In the genomic region with DNA sequence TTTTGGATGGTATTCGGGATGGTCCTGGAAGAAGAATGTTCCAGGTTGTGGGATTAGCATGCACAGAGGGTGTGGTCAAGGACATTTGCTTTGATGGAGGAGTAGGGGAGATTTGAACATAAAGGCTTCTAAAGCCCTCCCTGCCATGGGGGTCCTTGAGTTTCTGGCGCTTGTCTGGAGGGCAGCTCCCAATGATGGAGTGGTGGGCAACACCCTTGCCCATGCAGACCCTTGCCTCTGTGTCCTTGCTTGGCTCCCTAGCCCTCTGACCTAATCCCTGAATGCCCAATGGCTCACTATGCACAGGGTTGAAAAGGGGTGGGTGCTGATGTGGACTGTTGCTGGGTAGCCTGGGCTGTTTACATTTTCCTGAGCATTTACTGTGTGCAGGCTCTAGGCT, we compare ENCODE assay signal across 32 cellular contexts.
"Had no signal": no experiment of that assay in that cellular context is flagged by ENCODE, and none has a peak within 500 bp of the region (broad histone marks: within the 10 kb centered on the region; RNA-seq: fewer than 3 reads in every experiment).

No MANE protein-coding gene starts in this region.

- H3K4me2 ChIP-seq: PC-9 had no signal

- H2AFZ ChIP-seq: PC-9 had no signal

- H3K27me3 ChIP-seq: ascending aorta had no signal

- H3K27ac ChIP-seq: ascending aorta, PC-9, RWPE1, VCaP had no signal

- H3K27ac Mint-ChIP-seq: activated B cell treated with CpG ODN at 0.5 μM for 24 hours; activated naive CD4-positive, alpha-beta T cell treated with anti-CD3 and anti-CD28 coated beads, Interleukin-2, amount 50 U/mL, for 24 hours; activated naive CD8-positive, alpha-beta T cell treated with anti-CD3 and anti-CD28 coated beads, Interleukin-2, amount 10 ng/mL, durations not matched to agents 7 days and 5 days; activated T-cell treated with anti-CD3 and anti-CD28 coated beads, Interleukin-2, amount 50 U/mL, for 72 hours; activated T-helper 17 cell treated with anti-CD3 and anti-CD28 coated beads, Interleukin-2, amount 50 U/mL, for 72 hours had no signal

- H3K9me3 ChIP-seq: ascending aorta had no signal

- H3K4me3 ChIP-seq: ascending aorta, K562, PC-9 had no signal

- DNase-seq: activated B cell treated with CpG ODN at 0.5 μM for 24 hours; activated CD4-positive, alpha-beta T cell treated with anti-CD3 and anti-CD28 coated beads for 4 hours; activated CD4-positive, alpha-beta T cell treated with anti-CD3 and anti-CD28 coated beads, Interleukin-2, amount 50 U/mL, for 4 hours; activated CD4-positive, CD25-positive, alpha-beta regulatory T cell treated with anti-CD3 and anti-CD28 coated beads, Interleukin-2, amount 50 U/mL, for 72 hours; activated gamma-delta T cell; activated naive CD4-positive, alpha-beta T cell treated with Interleukin-2 at 50 U/mL for 16 hours; activated naive CD8-positive, alpha-beta T cell treated with anti-CD3 and anti-CD28 coated beads, Interleukin-2, amount 10 ng/mL, durations not matched to agents 7 days and 5 days; activated T-cell treated with anti-CD3 and anti-CD28 coated beads, Interleukin-2, amount 50 U/mL, for 1 hour; activated T-cell treated with anti-CD3 and anti-CD28 coated beads, Interleukin-2, amount 50 U/mL, for 72 hours; amygdala; NCI-H1092 treated with DMSO at 0.1 percent for 48 hours; NCI-H1417; NCI-H146; NCI-H187; NCI-H2029 treated with DMSO at 0.1 percent for 48 hours; NCI-H2107; NCI-H2171; NCI-H510A; NCI-H526; NCI-H748 treated with DMSO at 0.1 percent for 48 hours; PC-9; Right ventricle myocardium superior; SW 1271; T-helper 1 cell; T-helper 2 cell; T-helper 9 cell had no signal

- H3K9me3 Mint-ChIP-seq: activated naive CD4-positive, alpha-beta T cell treated with anti-CD3 and anti-CD28 coated beads, Interleukin-2, amount 50 U/mL, for 24 hours; activated T-helper 17 cell treated with anti-CD3 and anti-CD28 coated beads, Interleukin-2, amount 50 U/mL, for 72 hours had no signal

- H3K27me3 Mint-ChIP-seq: activated B cell treated with CpG ODN at 0.5 μM for 24 hours had no signal

- H3K4me3 Mint-ChIP-seq: activated B cell treated with CpG ODN at 0.5 μM for 24 hours; activated naive CD4-positive, alpha-beta T cell treated with anti-CD3 and anti-CD28 coated beads, Interleukin-2, amount 50 U/mL, for 24 hours; activated naive CD8-positive, alpha-beta T cell treated with anti-CD3 and anti-CD28 coated beads, Interleukin-2, amount 10 ng/mL, durations not matched to agents 7 days and 5 days; activated T-cell treated with anti-CD3 and anti-CD28 coated beads, Interleukin-2, amount 50 U/mL, for 72 hours; activated T-helper 17 cell treated with anti-CD3 and anti-CD28 coated beads, Interleukin-2, amount 50 U/mL, for 72 hours had no signal

- ATAC-seq: activated T-cell treated with anti-CD3 and anti-CD28 coated beads, Interleukin-2, amount 50 U/mL, for 72 hours; activated T-helper 17 cell treated with anti-CD3 and anti-CD28 coated beads, Interleukin-2, amount 50 U/mL, for 72 hours; K562 had no signal

- H3K4me1 ChIP-seq: ascending aorta had no signal

- H3K36me3 ChIP-seq: ascending aorta had no signal
